Comparison of ENCODE assay signal across 1 cellular context in the genomic region with DNA sequence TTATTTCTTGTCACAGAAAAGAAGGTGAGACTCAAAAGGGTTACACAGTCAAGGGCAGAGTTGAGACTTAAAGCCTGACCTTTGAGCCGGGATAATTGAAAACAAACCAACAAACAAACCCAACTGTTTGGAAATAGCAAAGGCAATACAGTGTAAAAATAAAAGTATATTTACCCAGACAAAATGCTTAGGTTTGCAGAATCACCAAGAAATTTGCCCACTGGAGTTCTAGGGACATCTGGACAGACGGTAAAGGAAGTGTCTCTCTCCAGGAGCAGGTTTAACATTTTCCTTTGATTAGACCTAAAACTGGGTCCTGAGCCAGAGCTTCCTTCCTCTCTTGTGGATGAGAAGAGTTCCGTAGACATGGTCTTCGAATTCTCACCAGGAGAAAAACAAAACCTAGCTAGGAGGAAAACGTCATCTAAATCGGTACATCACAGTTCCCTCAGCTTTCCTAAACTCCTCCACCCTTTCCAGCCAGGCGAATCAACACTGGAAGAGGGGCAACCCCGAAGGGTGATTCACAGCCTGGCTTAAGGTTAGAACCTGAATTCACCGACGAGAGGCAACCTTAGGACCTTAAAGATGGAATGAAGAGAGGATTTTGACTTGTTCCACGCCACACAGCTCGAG.
TF ChIP-seq lines count a peak whose summit lies in the region.

No MANE protein-coding gene starts in this region.

TF ChIP-seq in endothelial cell of umbilical vein, 7 proteins besides CTCF, POLR2A, EP300 and RAD21:
- TF ChIP-seq MYC (IDR thresholded peaks at IDR 0.05; ENCODE audit: low read depth, low read length) (no peak), JUN (IDR thresholded peaks at IDR 0.05; ENCODE audit: borderline replicate concordance, insufficient read depth, insufficient read length, low read depth) (no peak), EZH2 (IDR thresholded peaks at IDR 0.05; ENCODE audit: borderline replicate concordance, low read depth, low read length, severe bottlenecking) (no peak), FOS (IDR thresholded peaks at IDR 0.05; ENCODE audit: borderline replicate concordance, insufficient read depth, low read length) (no peak), POLR2AphosphoS5 (IDR thresholded peaks at IDR 0.05; ENCODE audit: insufficient read depth, low read depth, low read length) (no peak), GATA2 (IDR thresholded peaks at IDR 0.05; ENCODE audit: insufficient read depth, insufficient read length, low read depth, low read length) (no peak)
- TF ChIP-seq, protein P1, sequence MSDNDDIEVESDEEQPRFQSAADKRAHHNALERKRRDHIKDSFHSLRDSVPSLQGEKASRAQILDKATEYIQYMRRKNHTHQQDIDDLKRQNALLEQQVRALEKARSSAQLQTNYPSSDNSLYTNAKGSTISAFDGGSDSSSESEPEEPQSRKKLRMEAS (IDR thresholded peaks at IDR 0.05; ENCODE audit: insufficient read depth, insufficient read length) = no peak
